Comparison of ENCODE assay signal across 12 cellular contexts in genomic region chr9:112489039-112489546, GRCh38. TPM values are rescaled to one million over a fixed set of nuclear protein-coding genes. Genes with fewer than 3 reads are reported as not detected.
DNase-seq lines count a peak whose midpoint lies in the region; ATAC-seq and TF ChIP-seq lines count a peak whose summit lies in the region.
"Had no signal": no experiment of that assay in that cellular context is flagged by ENCODE, and none has a peak within 500 bp of the region (broad histone marks: within the 10 kb centered on the region; RNA-seq: fewer than 3 reads in every experiment).

No MANE protein-coding gene starts in this region.

- no peaks in the 10 kb centered on the region for H3K9me2 ChIP-seq in neural cell (ENCODE audit: insufficient read depth, low read length)

- H3K36me3 ChIP-seq in neural cell (ENCODE audit: insufficient read depth, low read length) = no peaks in the 10 kb centered on the region

- peak overlapping the region; percentile 80 for H3K4me3 ChIP-seq in neural cell (ENCODE audit: low read length)

- no peak for ATAC-seq in HG02840 (IDR thresholded peaks at IDR 0.05; ENCODE audit: low FRiP score, unreplicated experiment)

- H3K9ac ChIP-seq in neural cell (ENCODE audit: low read length) = peak overlapping the region; percentile 83

- H2AFZ ChIP-seq in neural cell (ENCODE audit: low read depth, low read length) = no peak overlapping the region

- no peak for TF ChIP-seq EP300 in neural cell (conservative IDR thresholded peaks at IDR 0.05; ENCODE audit: poor library complexity, severe bottlenecking)

- no peak for TF ChIP-seq CTCF in neural cell (IDR thresholded peaks at IDR 0.05; ENCODE audit: poor library complexity, severe bottlenecking)

- peak overlapping the region; percentile 94 for H3K4me2 ChIP-seq in neural cell (ENCODE audit: low read length)

- peaks cover 78% of the 10 kb centered on the region for H3K79me2 ChIP-seq in neural cell (replicated peaks; ENCODE audit: insufficient read depth, low read length)

- in situ Hi-C loops in KBM-7 (cut with MboI; ENCODE audit: low pct_unique_long_range_greater_than_20kb, low sequenced_read_pairs) = no loop called here

- H3K9me3 ChIP-seq in neural cell (ENCODE audit: low read length) = no peaks in the 10 kb centered on the region

- peak overlapping the region; percentile 43 for H3K27ac ChIP-seq in neural cell (ENCODE audit: low read length)

- no peaks in the 10 kb centered on the region for H3K27me3 ChIP-seq in neural cell (ENCODE audit: insufficient read depth, low read depth, low read length)

- no peaks in the 10 kb centered on the region for H3F3A ChIP-seq in neural cell (ENCODE audit: insufficient read depth, low read length, poor library complexity, severe bottlenecking)

- DNase-seq in DMS 273 (lab: John Stamatoyannopoulos, UW; ENCODE audit: unreplicated experiment) (peak; percentile 45), DMS 273 treated with DMSO at 0.1 percent for 48 hours (lab: John Stamatoyannopoulos, UW) (no peak), NCI-H526 treated with DMSO at 0.1 percent for 48 hours (lab: John Stamatoyannopoulos, UW) (peak; percentile 11), cerebellum (ENCODE audit: low spot score) (peak; percentile 33), iPS-NIHi11 (ENCODE audit: low spot score) (no peak), KBM-7 (no peak)
- DNase-seq: 8988T; activated CD4-positive, alpha-beta T cell treated with anti-CD3 and anti-CD28 coated beads, Interleukin-2, amount 50 U/mL, for 4 hours; activated naive CD4-positive, alpha-beta T cell treated with anti-CD3 and anti-CD28 coated beads, Interleukin-2, amount 10 ng/mL, durations not matched to agents 7 days and 5 days; NCI-H187 had no signal

- no peaks in the 10 kb centered on the region for H4K20me1 ChIP-seq in neural cell (ENCODE audit: insufficient read depth)

- TF ChIP-seq RAD21 in neural cell (conservative IDR thresholded peaks at IDR 0.05) = no peak

TF ChIP-seq in neural cell, 6 proteins besides CTCF, POLR2A, EP300 and RAD21:
- TF ChIP-seq TAF1 (IDR thresholded peaks at IDR 0.05; ENCODE audit: low read depth) = no peak
- TF ChIP-seq SMC3 (conservative IDR thresholded peaks at IDR 0.05; ENCODE audit: poor library complexity) = no peak
- TF ChIP-seq POLR2AphosphoS5 (IDR thresholded peaks at IDR 0.05) = no peak
- TF ChIP-seq REST (IDR thresholded peaks at IDR 0.05; ENCODE audit: borderline replicate concordance) = no peak
- TF ChIP-seq EZH2 (IDR thresholded peaks at IDR 0.05; ENCODE audit: borderline replicate concordance, insufficient read depth, low read length, poor library complexity, severe bottlenecking) = no peak

RNA-seq across cellular contexts. Expression of gene KIAA1958, which starts 2.5 kb away (rescaled TPM):
- 31.9 TPM for total RNA-seq in cerebellum
- polyA plus RNA-seq in neural cell = 8.4 and 8.7 TPM in 2 replicates
- polyA minus RNA-seq in neural cell = 49.4 and 66.1 TPM in 2 replicates

Comparison
In these comparisons a context has a peak if more than half of its experiments do, and no peak if none do; other contexts are left out.
1. DNase-seq: peak in DMS 273 (single experiment), NCI-H526 treated with DMSO at 0.1 percent for 48 hours (single experiment) and cerebellum (single experiment); none in DMS 273 treated with DMSO at 0.1 percent for 48 hours (single experiment), iPS-NIHi11 (single experiment) and KBM-7 (single experiment).